ENCODE assay signal across 8 cellular contexts in the genomic region with DNA sequence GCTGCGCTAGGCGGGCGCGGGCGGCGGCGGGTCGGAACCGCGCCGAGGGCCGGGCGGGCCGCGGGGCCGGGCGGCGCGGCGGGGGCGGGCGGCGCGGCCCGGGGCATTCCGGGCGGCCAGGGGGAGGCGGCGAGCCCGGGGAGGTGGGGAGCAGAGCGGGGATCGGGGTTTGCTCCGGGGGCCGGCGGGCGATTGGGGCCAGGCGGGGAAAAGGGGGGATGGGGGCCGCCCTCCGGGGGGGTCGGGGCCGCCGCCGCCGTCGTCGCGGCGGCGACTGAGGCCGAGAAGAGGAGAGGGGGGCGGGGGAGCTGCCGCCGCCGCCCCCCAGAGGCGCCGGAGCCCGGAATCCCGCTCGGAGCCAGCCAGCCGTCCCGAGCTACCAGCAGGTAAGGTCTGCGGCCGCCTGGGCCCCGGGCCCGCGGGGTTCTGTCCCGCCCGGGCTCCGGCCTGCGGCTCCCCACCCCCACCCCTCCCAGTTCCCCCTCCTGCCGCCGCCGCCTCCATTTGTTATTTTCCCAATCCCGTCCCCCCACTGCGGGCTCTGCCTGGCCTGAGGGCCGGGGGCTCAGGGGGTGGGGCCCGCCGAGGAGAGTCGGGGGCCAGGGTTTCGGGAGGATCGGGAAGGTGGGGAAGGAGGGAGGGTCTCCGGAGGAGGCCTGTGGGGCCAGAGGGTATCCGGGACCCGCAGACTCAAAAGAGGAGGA. TPM values are rescaled to one million over a fixed set of nuclear protein-coding genes. Genes with fewer than 3 reads are reported as not detected.
DNase-seq lines count a peak whose midpoint lies in the region; ATAC-seq lines count a peak whose summit lies in the region.

No MANE protein-coding gene starts in this region.

- peak overlapping the region; percentile 83 for H3K27ac Mint-ChIP-seq in activated CD4-positive, alpha-beta T cell treated with anti-CD3 and anti-CD28 coated beads for 36 hours
- peak overlapping the region; percentile 80 for H3K27ac Mint-ChIP-seq in activated naive CD8-positive, alpha-beta T cell treated with anti-CD3 and anti-CD28 coated beads, Interleukin-2, amount 10 ng/mL, durations not matched to agents 7 days and 5 days
- H3K27ac Mint-ChIP-seq in stimulated activated effector memory CD8-positive, alpha-beta T cell treated with anti-CD3 and anti-CD28 coated beads, Interleukin-12 subunit alpha, Interleukin-12 subunit beta, amount 100 ng/mL, for 72 hours, result peak overlapping the region; percentile 96

- peak overlapping the region; percentile 83 for H3K4me3 Mint-ChIP-seq in activated CD4-positive, alpha-beta T cell treated with anti-CD3 and anti-CD28 coated beads for 36 hours
- H3K4me3 Mint-ChIP-seq in activated naive CD8-positive, alpha-beta T cell treated with anti-CD3 and anti-CD28 coated beads, Interleukin-2, amount 10 ng/mL, durations not matched to agents 7 days and 5 days, result peak overlapping the region; percentile 82
- peak overlapping the region; percentile 89 for H3K4me3 Mint-ChIP-seq in stimulated activated effector memory CD8-positive, alpha-beta T cell treated with anti-CD3 and anti-CD28 coated beads, Interleukin-12 subunit alpha, Interleukin-12 subunit beta, amount 100 ng/mL, for 72 hours

- ATAC-seq in activated CD4-positive, alpha-beta T cell treated with anti-CD3 and anti-CD28 coated beads for 36 hours, result no peak
- peak; percentile 17 for ATAC-seq in activated naive CD8-positive, alpha-beta T cell treated with anti-CD3 and anti-CD28 coated beads, Interleukin-2, amount 10 ng/mL, durations not matched to agents 7 days and 5 days (ENCODE audit: low read depth)
- ATAC-seq in stimulated activated effector memory CD8-positive, alpha-beta T cell treated with anti-CD3 and anti-CD28 coated beads, Interleukin-12 subunit alpha, Interleukin-12 subunit beta, amount 100 ng/mL, for 72 hours, result peak; percentile 1
- no peak for ATAC-seq in GM19324 (IDR thresholded peaks at IDR 0.05; ENCODE audit: low FRiP score, unreplicated experiment)
- no peak for ATAC-seq in HG03354 (IDR thresholded peaks at IDR 0.05; ENCODE audit: poor library complexity, severe bottlenecking, unreplicated experiment)

- peaks cover 22% of the 10 kb centered on the region for H3K36me3 Mint-ChIP-seq in activated CD4-positive, alpha-beta T cell treated with anti-CD3 and anti-CD28 coated beads for 36 hours (ENCODE audit: low read depth)
- H3K36me3 Mint-ChIP-seq in activated naive CD8-positive, alpha-beta T cell treated with anti-CD3 and anti-CD28 coated beads, Interleukin-2, amount 10 ng/mL, durations not matched to agents 7 days and 5 days, result no peaks in the 10 kb centered on the region
- H3K36me3 Mint-ChIP-seq in stimulated activated effector memory CD8-positive, alpha-beta T cell treated with anti-CD3 and anti-CD28 coated beads, Interleukin-12 subunit alpha, Interleukin-12 subunit beta, amount 100 ng/mL, for 72 hours, result peaks cover 77% of the 10 kb centered on the region

- no peaks in the 10 kb centered on the region for H3K27me3 Mint-ChIP-seq in activated CD4-positive, alpha-beta T cell treated with anti-CD3 and anti-CD28 coated beads for 36 hours
- H3K27me3 Mint-ChIP-seq in activated naive CD8-positive, alpha-beta T cell treated with anti-CD3 and anti-CD28 coated beads, Interleukin-2, amount 10 ng/mL, durations not matched to agents 7 days and 5 days, result no peaks in the 10 kb centered on the region

- peaks cover 62% of the 10 kb centered on the region for H3K4me1 Mint-ChIP-seq in activated CD4-positive, alpha-beta T cell treated with anti-CD3 and anti-CD28 coated beads for 36 hours
- peaks cover 48% of the 10 kb centered on the region for H3K4me1 Mint-ChIP-seq in activated naive CD8-positive, alpha-beta T cell treated with anti-CD3 and anti-CD28 coated beads, Interleukin-2, amount 10 ng/mL, durations not matched to agents 7 days and 5 days
- peaks cover 76% of the 10 kb centered on the region for H3K4me1 Mint-ChIP-seq in stimulated activated effector memory CD8-positive, alpha-beta T cell treated with anti-CD3 and anti-CD28 coated beads, Interleukin-12 subunit alpha, Interleukin-12 subunit beta, amount 100 ng/mL, for 72 hours

- POLR2A ChIA-PET in activated CD4-positive, alpha-beta T cell treated with anti-CD3 and anti-CD28 coated beads for 36 hours (lab: Charles Lee), result interaction anchor here (0.5 to 3.7 kb wide), 3 partner anchors 16 to 1024 kb away, joined by 3 to 26 read pairs (median 3); partner anchors contain the start of genes C12orf57, RNU7-1 and USP5
- POLR2A ChIA-PET in activated naive CD8-positive, alpha-beta T cell treated with anti-CD3 and anti-CD28 coated beads, Interleukin-2, amount 10 ng/mL, durations not matched to agents 7 days and 5 days (lab: Charles Lee), result interaction anchor here (1.2 to 6.7 kb wide), 4 partner anchors 9 to 55 kb away, joined by 5 to 64 read pairs (median 12); partner anchors contain the start of genes C12orf57, RNU7-1 and SPSB2

- CTCF ChIA-PET in activated CD4-positive, alpha-beta T cell treated with anti-CD3 and anti-CD28 coated beads for 36 hours (lab: Charles Lee), result interaction anchor here (0.6 to 7.4 kb wide), 4 partner anchors 10 to 59 kb away, joined by 3 to 59 read pairs (median 4); no protein-coding TSS in a partner anchor

- intact Hi-C loops in activated CD4-positive, alpha-beta T cell treated with anti-CD3 and anti-CD28 coated beads for 36 hours (cut with DNase I, micrococcal nuclease), result loop anchor here (1.0 to 2.0 kb wide), 3 partner anchors 9 to 33 kb away; partner anchors contain the start of gene ENO2 (in 1 of the 2)

- no peaks in the 10 kb centered on the region for H3K9me3 Mint-ChIP-seq in activated CD4-positive, alpha-beta T cell treated with anti-CD3 and anti-CD28 coated beads for 36 hours (ENCODE audit: low read depth)
- H3K9me3 Mint-ChIP-seq in activated naive CD8-positive, alpha-beta T cell treated with anti-CD3 and anti-CD28 coated beads, Interleukin-2, amount 10 ng/mL, durations not matched to agents 7 days and 5 days, result no peaks in the 10 kb centered on the region
- no peaks in the 10 kb centered on the region for H3K9me3 Mint-ChIP-seq in stimulated activated effector memory CD8-positive, alpha-beta T cell treated with anti-CD3 and anti-CD28 coated beads, Interleukin-12 subunit alpha, Interleukin-12 subunit beta, amount 100 ng/mL, for 72 hours

- peak; percentile 39 for DNase-seq in activated CD4-positive, alpha-beta T cell treated with anti-CD3 and anti-CD28 coated beads for 36 hours
- DNase-seq in activated CD4-positive, alpha-beta T cell treated with anti-CD3 and anti-CD28 coated beads, Interleukin-2, amount 50 U/mL, for 1 hour, result no peak
- no peak for DNase-seq in activated naive CD8-positive, alpha-beta T cell treated with anti-CD3 and anti-CD28 coated beads, Interleukin-2, amount 10 ng/mL, durations not matched to agents 7 days and 5 days
- no peak for DNase-seq in stimulated activated effector memory CD8-positive, alpha-beta T cell treated with anti-CD3 and anti-CD28 coated beads, Interleukin-12 subunit alpha, Interleukin-12 subunit beta, amount 100 ng/mL, for 72 hours (ENCODE audit: low spot score in 2 of 2)
- DNase-seq in AG08396 (ENCODE audit: low spot score), result no peak

- peak overlapping the region; percentile 90 for H3K4me3 ChIP-seq in iPS-11a (ENCODE audit: low read depth, low read length)

RNA-seq across cellular contexts. Expression of gene ATN1, which starts 0.4 kb away (rescaled TPM):
- 10 to 100 TPM; 32.2 to 32.4 TPM for total RNA-seq in activated CD4-positive, alpha-beta T cell treated with anti-CD3 and anti-CD28 coated beads for 36 hours
- 10 to 100 TPM; 31.0 to 31.3 TPM for total RNA-seq in activated naive CD8-positive, alpha-beta T cell treated with anti-CD3 and anti-CD28 coated beads, Interleukin-2, amount 10 ng/mL, durations not matched to agents 7 days and 5 days

RNA-seq across cellular contexts. Expression of gene ENO2, which starts 13.8 kb away (rescaled TPM):
- 100 to 1,000 TPM; 301 to 317 TPM for total RNA-seq in activated CD4-positive, alpha-beta T cell treated with anti-CD3 and anti-CD28 coated beads for 36 hours
- 100 to 1,000 TPM; 231 to 242 TPM for total RNA-seq in activated naive CD8-positive, alpha-beta T cell treated with anti-CD3 and anti-CD28 coated beads, Interleukin-2, amount 10 ng/mL, durations not matched to agents 7 days and 5 days

RNA-seq across cellular contexts. Expression of gene RNU7-1, which starts 15.5 kb away (rescaled TPM):
- total RNA-seq in activated CD4-positive, alpha-beta T cell treated with anti-CD3 and anti-CD28 coated beads for 36 hours, result not detected
- total RNA-seq in activated naive CD8-positive, alpha-beta T cell treated with anti-CD3 and anti-CD28 coated beads, Interleukin-2, amount 10 ng/mL, durations not matched to agents 7 days and 5 days, result not detected

RNA-seq across cellular contexts. Expression of gene C12orf57, which starts 15.7 kb away (rescaled TPM):
- total RNA-seq in activated CD4-positive, alpha-beta T cell treated with anti-CD3 and anti-CD28 coated beads for 36 hours, result 100 to 1,000 TPM; 189 to 208 TPM
- 100 to 1,000 TPM; 210 to 217 TPM for total RNA-seq in activated naive CD8-positive, alpha-beta T cell treated with anti-CD3 and anti-CD28 coated beads, Interleukin-2, amount 10 ng/mL, durations not matched to agents 7 days and 5 days

RNA-seq across cellular contexts. Expression of gene PTPN6, which starts 23.0 kb away (rescaled TPM):
- total RNA-seq in activated CD4-positive, alpha-beta T cell treated with anti-CD3 and anti-CD28 coated beads for 36 hours, result 100 to 1,000 TPM; 335 to 483 TPM
- total RNA-seq in activated naive CD8-positive, alpha-beta T cell treated with anti-CD3 and anti-CD28 coated beads, Interleukin-2, amount 10 ng/mL, durations not matched to agents 7 days and 5 days, result 100 to 1,000 TPM; 349 to 370 TPM

Comparison
In these comparisons a context has a peak if more than half of its experiments do, and no peak if none do; other contexts are left out.
1. ATAC-seq: peak in activated naive CD8-positive, alpha-beta T cell treated with anti-CD3 and anti-CD28 coated beads, Interleukin-2, amount 10 ng/mL, durations not matched to agents 7 days and 5 days (single experiment) and stimulated activated effector memory CD8-positive, alpha-beta T cell treated with anti-CD3 and anti-CD28 coated beads, Interleukin-12 subunit alpha, Interleukin-12 subunit beta, amount 100 ng/mL, for 72 hours (single experiment); none in activated CD4-positive, alpha-beta T cell treated with anti-CD3 and anti-CD28 coated beads for 36 hours (single experiment), GM19324 (single experiment) and HG03354 (single experiment).
2. Peak in every context shown above with its lines, with median percentiles within 50 percentile points of each other: H3K27ac Mint-ChIP-seq and H3K4me3 Mint-ChIP-seq.